8 cellular contexts compared by ENCODE assay signal in genomic region chr1:89085781-89086180, GRCh38. TPM values are rescaled to one million over a fixed set of nuclear protein-coding genes. Genes with fewer than 3 reads are reported as not detected.
DNase-seq lines count a peak whose midpoint lies in the region; TF ChIP-seq lines count a peak whose summit lies in the region.

No MANE protein-coding gene starts in this region.

- H3K36me3 ChIP-seq in transverse colon: no peaks in the 10 kb centered on the region

- no peak overlapping the region for H3K27ac ChIP-seq in transverse colon

- H3K4me3 ChIP-seq in WI38 (ENCODE audit: low read depth, low read length) (no peak overlapping the region), foreskin fibroblast (ENCODE audit: low read depth in 1 of 2, low read length in 2 of 2) (no peak overlapping the region), transverse colon (no peak overlapping the region)

- TF ChIP-seq CTCF in LNCAP (IDR thresholded peaks at IDR 0.05) (peak; percentile 47), WI38 (IDR thresholded peaks at IDR 0.05; ENCODE audit: low read depth, low read length) (0 out of 2 replicates have a peak, but pooled peaks have one; percentile 15), foreskin fibroblast (IDR thresholded peaks at IDR 0.05; ENCODE audit: low read depth, low read length) (peak; percentile 47), transverse colon (IDR thresholded peaks at IDR 0.05) (peak in 3 of 5 experiments; percentile 51 to 58 (median 52))

- no peaks in the 10 kb centered on the region for H3K4me1 ChIP-seq in transverse colon

- no peaks in the 10 kb centered on the region for H3K9me3 ChIP-seq in transverse colon

- H3K27me3 ChIP-seq in transverse colon: no peaks in the 10 kb centered on the region

- TF ChIP-seq EP300 in transverse colon (IDR thresholded peaks at IDR 0.05; ENCODE audit: low read depth): no peak

- intact Hi-C loops in transverse colon (cut with DNase I; ENCODE audit: low total_unique reads): no loop called here

- in situ Hi-C loops in transverse colon (cut with MboI; ENCODE audit: low pct_ligation_motif_present in 1 of 4, low pct_unique_long_range_greater_than_20kb in 1 of 4, low sequenced_read_pairs in 3 of 4): loop anchor here in 1 of 4 donors (25.0 kb wide), 1 partner anchor 277 kb away; the partner anchor contains the start of gene GBP6

- DNase-seq in NCI-H82 (lab: John Stamatoyannopoulos, UW): peak; percentile 58
- DNase-seq in NCI-H82 treated with DMSO at 0.1 percent for 48 hours (lab: John Stamatoyannopoulos, UW; ENCODE audit: unreplicated experiment): no peak
- DNase-seq in foreskin fibroblast: peak in 1 of 2 donors; percentile 12
- peak; percentile 20 for DNase-seq in transverse colon
- no peak for DNase-seq in cortex of kidney (lab: John Stamatoyannopoulos, UW)
- no peak for DNase-seq in NCI-H226

- no peak for TF ChIP-seq POLR2A in transverse colon (IDR thresholded peaks at IDR 0.05)

RNA-seq across cellular contexts. Expression of gene GBP1, which starts 20.8 kb away (rescaled TPM):
- 10 to 100 TPM in 3 of 4 donors, 1 to 10 TPM in 1; 3.0 to 50.2 (median 23.2) TPM for total RNA-seq in transverse colon

RNA-seq across cellular contexts. Expression of gene GBP2, which starts 40.1 kb away (rescaled TPM):
- 10 to 100 TPM; 13.7 to 77.5 (median 56.1) TPM for total RNA-seq in transverse colon

Comparison
In these comparisons a context has a peak if more than half of its experiments do, and no peak if none do; other contexts are left out.
1. DNase-seq: peak in NCI-H82 (single experiment) and transverse colon (single experiment); none in NCI-H82 treated with DMSO at 0.1 percent for 48 hours (single experiment), cortex of kidney (single experiment) and NCI-H226 (single experiment).
2. Peak in every context shown above with its lines, with median percentiles within 50 percentile points of each other: CTCF ChIP-seq.